ENCODE assay signal across 29 cellular contexts in the genomic region with DNA sequence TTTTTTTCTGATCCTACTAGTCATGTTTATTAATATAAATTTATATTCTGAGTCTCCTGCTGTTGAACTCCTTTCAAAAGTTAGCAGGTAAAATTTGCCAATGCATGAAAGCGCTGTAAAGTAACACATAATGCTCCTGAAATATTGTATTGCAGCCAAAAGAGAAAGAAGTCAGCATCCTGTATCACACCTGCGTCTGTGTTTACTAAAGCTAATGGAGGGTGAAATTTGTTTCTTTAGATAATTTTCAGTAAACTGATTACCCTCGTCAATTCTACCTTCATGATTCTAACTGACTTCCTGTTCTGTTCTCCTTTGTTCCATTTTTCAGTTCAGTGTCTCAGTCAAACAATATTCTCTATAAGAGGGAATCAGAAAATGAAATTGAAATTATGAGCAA.
DNase-seq lines count a peak whose midpoint lies in the region; ATAC-seq and TF ChIP-seq lines count a peak whose summit lies in the region.
"Had no signal": no experiment of that assay in that cellular context is flagged by ENCODE, and none has a peak within 500 bp of the region (broad histone marks: within the 10 kb centered on the region; RNA-seq: fewer than 3 reads in every experiment).

No MANE protein-coding gene starts in this region.

- no peaks in the 10 kb centered on the region for H3K9me3 ChIP-seq in MM.1S (replicated peaks; ENCODE audit: insufficient read depth, low read length)
- H3K9me3 ChIP-seq in endocrine pancreas (ENCODE audit: control insufficient read depth, low read length): no peaks in the 10 kb centered on the region
- H3K9me3 ChIP-seq in stomach: no peaks in the 10 kb centered on the region
- H3K9me3 ChIP-seq: ovary, SJSA1, spleen, tibial nerve had no signal

- H3K27me3 Mint-ChIP-seq in type B pancreatic cell: no peaks in the 10 kb centered on the region
- H3K27me3 Mint-ChIP-seq: activated CD4-positive, alpha-beta T cell treated with anti-CD3 and anti-CD28 coated beads, Interleukin-2, amount 10 ng/mL, durations not matched to agents 7 days and 5 days; activated CD8-positive, alpha-beta memory T cell treated with anti-CD3 and anti-CD28 coated beads, Interleukin-2, amount 10 ng/mL, durations not matched to agents 7 days and 5 days; activated naive CD8-positive, alpha-beta T cell treated with anti-CD3 and anti-CD28 coated beads for 36 hours; activated T-helper 17 cell treated with anti-CD3 and anti-CD28 coated beads, Interleukin-2, amount 50 U/mL, for 72 hours; CD4-positive, alpha-beta memory T cell; central memory CD8-positive, alpha-beta T cell; naive B cell had no signal

- no peaks in the 10 kb centered on the region for H3K9me3 Mint-ChIP-seq in type B pancreatic cell

- H3K9me2 ChIP-seq in MM.1S (replicated peaks; ENCODE audit: insufficient read depth, low read length): no peaks in the 10 kb centered on the region; the same call in 1 of the 2 replicates

- WGBS in stomach, 5 donors: 33 to 46% (median 36%) methylated on average over 3 of the region's 3 CpGs

- no peak overlapping the region for H3K4me3 Mint-ChIP-seq in type B pancreatic cell
- H3K4me3 Mint-ChIP-seq: activated CD4-positive, alpha-beta T cell treated with anti-CD3 and anti-CD28 coated beads, Interleukin-2, amount 10 ng/mL, durations not matched to agents 7 days and 5 days; activated CD8-positive, alpha-beta memory T cell treated with anti-CD3 and anti-CD28 coated beads, Interleukin-2, amount 10 ng/mL, durations not matched to agents 7 days and 5 days; activated naive CD8-positive, alpha-beta T cell treated with anti-CD3 and anti-CD28 coated beads for 36 hours; activated T-helper 17 cell treated with anti-CD3 and anti-CD28 coated beads, Interleukin-2, amount 50 U/mL, for 72 hours; CD4-positive, alpha-beta memory T cell; central memory CD8-positive, alpha-beta T cell; naive B cell; T-helper 1 cell treated with Interleukin-12 subunit alpha and Interleukin-12 subunit beta and Interleukin-4 antibody, amounts not matched to agents 30 μg/mL and 1 μg/mL, for 36 hours had no signal

- TF ChIP-seq EP300 in stomach (IDR thresholded peaks at IDR 0.05): no peak

- no peak for ATAC-seq in HG03045 (IDR thresholded peaks at IDR 0.05; ENCODE audit: unreplicated experiment)
- ATAC-seq: activated CD8-positive, alpha-beta memory T cell treated with anti-CD3 and anti-CD28 coated beads, Interleukin-2, amount 10 ng/mL, durations not matched to agents 7 days and 5 days; activated T-helper 17 cell treated with anti-CD3 and anti-CD28 coated beads, Interleukin-2, amount 50 U/mL, for 72 hours; left lobe of liver; PC-3 had no signal

- TF ChIP-seq POLR2A in stomach (IDR thresholded peaks at IDR 0.05): no peak

- no peaks in the 10 kb centered on the region for H3K27me3 ChIP-seq in MM.1S (replicated peaks; ENCODE audit: insufficient read depth, low read length)
- H3K27me3 ChIP-seq in endocrine pancreas (ENCODE audit: control insufficient read depth, insufficient read depth, low read length): no peaks in the 10 kb centered on the region
- H3K27me3 ChIP-seq in stomach: no peaks in the 10 kb centered on the region
- H3K27me3 ChIP-seq: ovary, SJSA1, spleen, tibial nerve had no signal

- no peak overlapping the region for H3K27ac Mint-ChIP-seq in type B pancreatic cell
- H3K27ac Mint-ChIP-seq: activated CD4-positive, alpha-beta T cell treated with anti-CD3 and anti-CD28 coated beads, Interleukin-2, amount 10 ng/mL, durations not matched to agents 7 days and 5 days; activated CD8-positive, alpha-beta memory T cell treated with anti-CD3 and anti-CD28 coated beads, Interleukin-2, amount 10 ng/mL, durations not matched to agents 7 days and 5 days; activated naive CD8-positive, alpha-beta T cell treated with anti-CD3 and anti-CD28 coated beads for 36 hours; activated T-helper 17 cell treated with anti-CD3 and anti-CD28 coated beads, Interleukin-2, amount 50 U/mL, for 72 hours; CD4-positive, alpha-beta memory T cell; naive B cell; T-helper 1 cell treated with Interleukin-12 subunit alpha and Interleukin-12 subunit beta and Interleukin-4 antibody, amounts not matched to agents 30 μg/mL and 1 μg/mL, for 36 hours had no signal

- H3K4me2 ChIP-seq in MM.1S (ENCODE audit: low read depth, low read length): peak overlapping the region; percentile 53; the same call in 1 of the 2 replicates

- 0 out of 2 replicates have a peak overlapping the region, but pooled peaks have one; percentile 2 for H2AFZ ChIP-seq in MM.1S (ENCODE audit: low read length)

- H4K20me1 ChIP-seq in MM.1S (ENCODE audit: insufficient read depth, low read length): no peaks in the 10 kb centered on the region

- H3K4me1 ChIP-seq in MM.1S (ENCODE audit: low read length) (no peaks in the 10 kb centered on the region), endocrine pancreas (ENCODE audit: control insufficient read depth, insufficient read depth, low read length) (no peaks in the 10 kb centered on the region), stomach (no peaks in the 10 kb centered on the region)
- H3K4me1 ChIP-seq: SJSA1, spleen, tibial nerve had no signal

- peak; percentile 25 for DNase-seq in MM.1S
- peak; percentile 36 for DNase-seq in NCI-H2029 (lab: John Stamatoyannopoulos, UW)
- peak; percentile 100 for DNase-seq in NCI-H748 (lab: John Stamatoyannopoulos, UW; ENCODE audit: unreplicated experiment)
- DNase-seq in stomach: no peak
- DNase-seq in type B pancreatic cell (ENCODE audit: extremely low spot score, unreplicated experiment): no peak
- DNase-seq in epidermal melanocyte (ENCODE audit: insufficient read length, low spot score): no peak
- DNase-seq: activated CD4-positive, alpha-beta T cell treated with anti-CD3 and anti-CD28 coated beads, Interleukin-2, amount 10 ng/mL, durations not matched to agents 7 days and 5 days; activated CD8-positive, alpha-beta memory T cell treated with anti-CD3 and anti-CD28 coated beads, Interleukin-2, amount 10 ng/mL, durations not matched to agents 7 days and 5 days; activated naive CD8-positive, alpha-beta T cell treated with anti-CD3 and anti-CD28 coated beads for 36 hours; CD4-positive, alpha-beta memory T cell; erythroblast; foreskin melanocyte; Kasumi-1; naive B cell; NCI-H1048; NCI-H524 treated with DMSO at 0.1 percent for 48 hours; ovary; PC-3; spleen; stimulated activated CD4-positive, alpha-beta T cell treated with anti-CD3 and anti-CD28 coated beads, Interleukin-4, amount 100 ng/mL, for 1 hour; stimulated activated naive CD4-positive, alpha-beta T cell treated with Interleukin-2 at 50 U/mL for 16 hours had no signal

- H3K9ac ChIP-seq in MM.1S (ENCODE audit: low read length) (no peak overlapping the region), endocrine pancreas (ENCODE audit: control insufficient read depth, insufficient read depth, low read length) (no peak overlapping the region)

- H3K27ac ChIP-seq in MM.1S (ENCODE audit: low read length) (no peak overlapping the region), stomach (no peak overlapping the region)
- H3K27ac ChIP-seq: ovary, SJSA1, spleen, tibial nerve had no signal

- TF ChIP-seq CTCF in MM.1S (IDR thresholded peaks at IDR 0.05; ENCODE audit: low read length) (no peak), stomach (IDR thresholded peaks at IDR 0.05) (no peak), type B pancreatic cell (conservative IDR thresholded peaks at IDR 0.05) (no peak)

- H3K4me3 ChIP-seq in MM.1S (ENCODE audit: low read length): peak overlapping the region; percentile 40
- peak overlapping the region; percentile 66 for H3K4me3 ChIP-seq in endocrine pancreas (ENCODE audit: control insufficient read depth, insufficient read depth, low read length)
- H3K4me3 ChIP-seq in stomach: no peak overlapping the region
- H3K4me3 ChIP-seq: ovary, SJSA1, spleen, tibial nerve had no signal

- H3K79me2 ChIP-seq in MM.1S (ENCODE audit: low read length): no peaks in the 10 kb centered on the region

- H3K36me3 ChIP-seq in MM.1S (replicated peaks; ENCODE audit: insufficient read depth, low read length) (no peaks in the 10 kb centered on the region), endocrine pancreas (ENCODE audit: control insufficient read depth, insufficient read depth, low read length) (no peaks in the 10 kb centered on the region), stomach (no peaks in the 10 kb centered on the region)
- H3K36me3 ChIP-seq: ovary, SJSA1, spleen, tibial nerve had no signal

- H3F3A ChIP-seq in MM.1S (ENCODE audit: insufficient read depth, low read length): no peaks in the 10 kb centered on the region

- no peaks in the 10 kb centered on the region for H3K4me1 Mint-ChIP-seq in type B pancreatic cell (ENCODE audit: unreplicated experiment)
- H3K4me1 Mint-ChIP-seq: activated CD4-positive, alpha-beta T cell treated with anti-CD3 and anti-CD28 coated beads, Interleukin-2, amount 10 ng/mL, durations not matched to agents 7 days and 5 days; activated CD8-positive, alpha-beta memory T cell treated with anti-CD3 and anti-CD28 coated beads, Interleukin-2, amount 10 ng/mL, durations not matched to agents 7 days and 5 days; activated naive CD8-positive, alpha-beta T cell treated with anti-CD3 and anti-CD28 coated beads for 36 hours; activated T-helper 17 cell treated with anti-CD3 and anti-CD28 coated beads, Interleukin-2, amount 50 U/mL, for 72 hours; CD4-positive, alpha-beta memory T cell; central memory CD8-positive, alpha-beta T cell; naive B cell had no signal

- no peaks in the 10 kb centered on the region for H3K36me3 Mint-ChIP-seq in type B pancreatic cell
- H3K36me3 Mint-ChIP-seq: activated CD8-positive, alpha-beta memory T cell treated with anti-CD3 and anti-CD28 coated beads, Interleukin-2, amount 10 ng/mL, durations not matched to agents 7 days and 5 days; activated naive CD8-positive, alpha-beta T cell treated with anti-CD3 and anti-CD28 coated beads for 36 hours; CD4-positive, alpha-beta memory T cell; naive B cell had no signal

- intact Hi-C loops in stomach (cut with DNase I; ENCODE audit: low total_unique reads): no loop called here

Comparison
In these comparisons a context has a peak if more than half of its experiments do, and no peak if none do; other contexts are left out.
1. DNase-seq: peak in MM.1S (single experiment), NCI-H2029 (single experiment) and NCI-H748 (single experiment); none in stomach (single experiment), type B pancreatic cell (single experiment) and epidermal melanocyte (single experiment).
2. H3K4me3 ChIP-seq: peak in MM.1S (single experiment) and endocrine pancreas (single experiment); none in stomach (0 of 4).